In genomic region chr12:22627351-22627750, GRCh38 we compare ENCODE assay signal across 8 cellular contexts. TPM values are rescaled to one million over a fixed set of nuclear protein-coding genes. Genes with fewer than 3 reads are reported as not detected.
A peak's percentile ranks its signal among the peaks of the same experiment; 100 is the strongest.
DNase-seq lines count a peak whose midpoint lies in the region; ATAC-seq and TF ChIP-seq lines count a peak whose summit lies in the region.

No MANE protein-coding gene starts in this region.

- H3K27ac ChIP-seq in Peyer's patch: peak overlapping the region in 3 of 4 donors; percentile 7 to 99 (median 96)

- no peaks in the 10 kb centered on the region for H3K27me3 ChIP-seq in Peyer's patch

- H3K4me3 ChIP-seq in GM12865 (ENCODE audit: low read depth, low read length) (peak overlapping the region; percentile 94), Peyer's patch (peak overlapping the region in 3 of 4 donors; percentile 17 to 90 (median 75)), retinal pigment epithelial cell (ENCODE audit: low read length) (peak overlapping the region; percentile 96)

- no peaks in the 10 kb centered on the region for H3K36me3 ChIP-seq in Peyer's patch

- TF ChIP-seq POLR2A in Peyer's patch (IDR thresholded peaks at IDR 0.05): no peak
- TF ChIP-seq POLR2A in erythroblast (IDR thresholded peaks at IDR 0.05; ENCODE audit: low read length): no peak

- peaks cover 0 to 23% (median 4%) of the 10 kb centered on the region in 4 donors for H3K4me1 ChIP-seq in Peyer's patch

- DNase-seq in GM12865 (ENCODE audit: low read depth) (no peak), Peyer's patch (no peak), erythroblast (lab: John Stamatoyannopoulos, UW) (peak; percentile 5 to 38), retinal pigment epithelial cell (ENCODE audit: low read depth) (no peak), DMS79 treated with DMSO at 0.1 percent for 48 hours (lab: John Stamatoyannopoulos, UW) (no peak)

- TF ChIP-seq CTCF in GM12865 (IDR thresholded peaks at IDR 0.05; ENCODE audit: insufficient read depth, low read depth, low read length, missing control alignments): no peak
- no peak for TF ChIP-seq CTCF in Peyer's patch (IDR thresholded peaks at IDR 0.05)
- no peak for TF ChIP-seq CTCF in retinal pigment epithelial cell (conservative IDR thresholded peaks at IDR 0.05; ENCODE audit: low read depth, low read length)

- ATAC-seq in GM18907 (IDR thresholded peaks at IDR 0.05; ENCODE audit: unreplicated experiment): no peak
- ATAC-seq in HG03025 (IDR thresholded peaks at IDR 0.05; ENCODE audit: low FRiP score, unreplicated experiment): no peak
- no peak for ATAC-seq in HG03432 (IDR thresholded peaks at IDR 0.05; ENCODE audit: unreplicated experiment)

- no peaks in the 10 kb centered on the region for H3K9me3 ChIP-seq in Peyer's patch

RNA-seq across cellular contexts. Expression of gene ETNK1, which starts 2.4 kb away (rescaled TPM):
- 10 to 100 TPM; 48.5 to 73.3 (median 58.4) TPM for total RNA-seq in Peyer's patch

Comparison
In these comparisons a context has a peak if more than half of its experiments do, and no peak if none do; other contexts are left out.
1. DNase-seq: peak in erythroblast (2 of 2); none in GM12865 (single experiment), Peyer's patch (0 of 3), retinal pigment epithelial cell (single experiment) and DMS79 treated with DMSO at 0.1 percent for 48 hours (single experiment).
2. Peak in every context shown above with its lines, with median percentiles within 50 percentile points of each other: H3K4me3 ChIP-seq.